In the genomic region with DNA sequence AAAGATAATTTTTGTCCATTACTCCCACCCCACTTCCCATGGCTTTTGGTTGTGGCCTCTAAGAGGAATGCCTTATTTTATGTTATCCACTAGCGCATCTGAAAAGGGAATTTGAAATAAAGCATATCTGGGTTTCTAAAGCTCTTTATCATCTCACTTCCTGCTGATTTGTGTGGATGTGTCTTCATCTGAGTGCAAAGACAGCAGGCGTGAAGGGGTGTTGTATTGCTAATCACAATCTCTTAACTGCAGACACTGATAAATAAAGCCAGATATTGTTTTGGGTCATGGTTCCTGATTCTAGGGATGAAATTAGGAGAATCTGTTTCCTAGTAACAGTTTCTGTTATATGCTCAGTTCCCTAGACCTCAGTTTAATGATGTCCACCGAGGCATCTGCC, we compare ENCODE assay signal across 35 cellular contexts.
"Had no signal": no experiment of that assay in that cellular context is flagged by ENCODE, and none has a peak within 500 bp of the region (broad histone marks: within the 10 kb centered on the region; RNA-seq: fewer than 3 reads in every experiment).

No MANE protein-coding gene starts in this region.

- H3K4me3 Mint-ChIP-seq: activated B cell treated with CpG ODN at 0.5 μM for 24 hours; activated CD4-positive, alpha-beta memory T cell treated with anti-CD3 and anti-CD28 coated beads for 36 hours; activated CD4-positive, alpha-beta T cell treated with anti-CD3 and anti-CD28 coated beads, Interleukin-2, amount 10 ng/mL, durations not matched to agents 24 days and 14 days; activated CD8-positive, alpha-beta T cell treated with anti-CD3 and anti-CD28 coated beads for 36 hours; activated naive CD4-positive, alpha-beta T cell treated with anti-CD3 and anti-CD28 coated beads for 36 hours; activated naive CD8-positive, alpha-beta T cell treated with anti-CD3 and anti-CD28 coated beads for 36 hours; activated T-cell treated with anti-CD3 and anti-CD28 coated beads, Interleukin-2, amount 50 U/mL, for 4 hours; activated T-cell treated with anti-CD3 and anti-CD28 coated beads, Interleukin-2, amount 50 U/mL, for 72 hours; activated T-helper 1 cell treated with anti-CD3 and anti-CD28 coated beads, Interleukin-12 subunit alpha, Interleukin-12 subunit beta, Interleukin-2, Interleukin-4 antibody, amounts not matched to agents 30 ng/mL and 10 ng/mL and 1 ng/mL, durations not matched to agents 14 hours and 24 hours and 36 hours; activated T-helper 17 cell treated with anti-CD3 and anti-CD28 coated beads, Interleukin-2, amount 50 U/mL, for 72 hours; T-helper 1 cell treated with Interleukin-12 subunit alpha and Interleukin-12 subunit beta and Interleukin-4 antibody, amounts not matched to agents 30 μg/mL and 1 μg/mL, for 36 hours; T-helper 2 cell treated with Interferon-gamma antibody and Interleukin-4, amounts not matched to agents 5 μg/mL and 100 μg/mL, for 36 hours had no signal

- H3K9me3 Mint-ChIP-seq: activated B cell treated with CpG ODN at 0.5 μM for 24 hours; activated CD4-positive, alpha-beta T cell treated with anti-CD3 and anti-CD28 coated beads, Interleukin-2, amount 10 ng/mL, durations not matched to agents 24 days and 14 days; activated naive CD8-positive, alpha-beta T cell treated with anti-CD3 and anti-CD28 coated beads for 36 hours; activated T-helper 1 cell treated with anti-CD3 and anti-CD28 coated beads, Interleukin-12 subunit alpha, Interleukin-12 subunit beta, Interleukin-2, Interleukin-4 antibody, amounts not matched to agents 30 ng/mL and 10 ng/mL and 1 ng/mL, durations not matched to agents 14 hours and 24 hours and 36 hours had no signal

- H3K27me3 Mint-ChIP-seq: activated B cell treated with CpG ODN at 0.5 μM for 24 hours; activated CD4-positive, alpha-beta memory T cell treated with anti-CD3 and anti-CD28 coated beads for 36 hours; activated CD4-positive, alpha-beta T cell treated with anti-CD3 and anti-CD28 coated beads, Interleukin-2, amount 10 ng/mL, durations not matched to agents 24 days and 14 days; activated CD8-positive, alpha-beta T cell treated with anti-CD3 and anti-CD28 coated beads for 36 hours; activated naive CD8-positive, alpha-beta T cell treated with anti-CD3 and anti-CD28 coated beads for 36 hours; activated T-helper 17 cell treated with anti-CD3 and anti-CD28 coated beads, Interleukin-2, amount 50 U/mL, for 72 hours had no signal

- H3K4me1 ChIP-seq: adrenal gland, body of pancreas, breast epithelium had no signal

- H3K27me3 ChIP-seq: adrenal gland, body of pancreas, brain microvascular endothelial cell, breast epithelium had no signal

- H3K36me3 Mint-ChIP-seq: activated CD4-positive, alpha-beta memory T cell treated with anti-CD3 and anti-CD28 coated beads for 36 hours; activated naive CD4-positive, alpha-beta T cell treated with anti-CD3 and anti-CD28 coated beads, Interleukin-2, amount 50 U/mL, for 72 hours; activated naive CD8-positive, alpha-beta T cell treated with anti-CD3 and anti-CD28 coated beads for 36 hours had no signal

- H3K36me3 ChIP-seq: adrenal gland, brain microvascular endothelial cell, breast epithelium had no signal

- ATAC-seq: activated CD8-positive, alpha-beta T cell treated with anti-CD3 and anti-CD28 coated beads for 36 hours; activated naive CD4-positive, alpha-beta T cell treated with anti-CD3 and anti-CD28 coated beads, Interleukin-2, amount 50 U/mL, for 72 hours; activated T-cell treated with anti-CD3 and anti-CD28 coated beads, Interleukin-2, amount 50 U/mL, for 4 hours; activated T-cell treated with anti-CD3 and anti-CD28 coated beads, Interleukin-2, amount 50 U/mL, for 72 hours; activated T-helper 17 cell treated with anti-CD3 and anti-CD28 coated beads, Interleukin-2, amount 50 U/mL, for 72 hours; body of pancreas had no signal

- H3K27ac Mint-ChIP-seq: activated B cell treated with CpG ODN at 0.5 μM for 24 hours; activated CD4-positive, alpha-beta memory T cell treated with anti-CD3 and anti-CD28 coated beads for 36 hours; activated CD4-positive, alpha-beta T cell treated with anti-CD3 and anti-CD28 coated beads, Interleukin-2, amount 10 ng/mL, durations not matched to agents 24 days and 14 days; activated CD8-positive, alpha-beta T cell treated with anti-CD3 and anti-CD28 coated beads for 36 hours; activated naive CD4-positive, alpha-beta T cell treated with anti-CD3 and anti-CD28 coated beads for 36 hours; activated naive CD4-positive, alpha-beta T cell treated with anti-CD3 and anti-CD28 coated beads, Interleukin-2, amount 50 U/mL, for 72 hours; activated naive CD8-positive, alpha-beta T cell treated with anti-CD3 and anti-CD28 coated beads for 36 hours; activated T-cell treated with anti-CD3 and anti-CD28 coated beads, Interleukin-2, amount 50 U/mL, for 72 hours; activated T-helper 1 cell treated with anti-CD3 and anti-CD28 coated beads, Interleukin-12 subunit alpha, Interleukin-12 subunit beta, Interleukin-2, Interleukin-4 antibody, amounts not matched to agents 30 ng/mL and 10 ng/mL and 1 ng/mL, durations not matched to agents 14 hours and 24 hours and 36 hours; activated T-helper 17 cell treated with anti-CD3 and anti-CD28 coated beads, Interleukin-2, amount 50 U/mL, for 72 hours; T-helper 1 cell treated with Interleukin-12 subunit alpha and Interleukin-12 subunit beta and Interleukin-4 antibody, amounts not matched to agents 30 μg/mL and 1 μg/mL, for 36 hours; T-helper 2 cell treated with Interferon-gamma antibody and Interleukin-4, amounts not matched to agents 5 μg/mL and 100 μg/mL, for 36 hours had no signal

- H3K4me3 ChIP-seq: adrenal gland, body of pancreas, breast epithelium had no signal

- H3K9me3 ChIP-seq: adrenal gland, body of pancreas, breast epithelium had no signal

- H3K4me1 Mint-ChIP-seq: activated B cell treated with CpG ODN at 0.5 μM for 24 hours; activated CD4-positive, alpha-beta T cell treated with anti-CD3 and anti-CD28 coated beads, Interleukin-2, amount 10 ng/mL, durations not matched to agents 24 days and 14 days; activated naive CD8-positive, alpha-beta T cell treated with anti-CD3 and anti-CD28 coated beads for 36 hours; activated T-helper 17 cell treated with anti-CD3 and anti-CD28 coated beads, Interleukin-2, amount 50 U/mL, for 72 hours had no signal

- DNase-seq: activated B cell treated with CpG ODN at 0.5 μM for 24 hours; activated CD4-positive, alpha-beta memory T cell treated with anti-CD3 and anti-CD28 coated beads for 36 hours; activated CD4-positive, alpha-beta T cell treated with anti-CD3 and anti-CD28 coated beads for 4 hours; activated CD4-positive, alpha-beta T cell treated with anti-CD3 and anti-CD28 coated beads, Interleukin-2, amount 10 ng/mL, durations not matched to agents 24 days and 14 days; activated CD4-positive, alpha-beta T cell treated with anti-CD3 and anti-CD28 coated beads, Interleukin-2, amount 50 U/mL, for 1 hour; activated CD4-positive, alpha-beta T cell treated with anti-CD3 and anti-CD28 coated beads, Interleukin-2, amount 50 U/mL, for 4 hours; activated CD4-positive, CD25-positive, alpha-beta regulatory T cell treated with anti-CD3 and anti-CD28 coated beads, Interleukin-2, amount 50 U/mL, for 72 hours; activated CD8-positive, alpha-beta memory T cell treated with anti-CD3 and anti-CD28 coated beads, Interleukin-2, amount 50 U/mL, for 4 hours; activated CD8-positive, alpha-beta T cell treated with anti-CD3 and anti-CD28 coated beads for 36 hours; activated effector memory CD4-positive, alpha-beta T cell treated with anti-CD3 and anti-CD28 coated beads, Interleukin-2, amount 50 U/mL, for 16 hours; activated gamma-delta T cell treated with Interleukin-2 at 50 U/mL for 16 hours; activated naive CD4-positive, alpha-beta T cell; activated naive CD4-positive, alpha-beta T cell treated with anti-CD3 and anti-CD28 coated beads for 36 hours; activated naive CD4-positive, alpha-beta T cell treated with anti-CD3 and anti-CD28 coated beads, Interleukin-2, amount 50 U/mL, for 16 hours; activated naive CD8-positive, alpha-beta T cell treated with anti-CD3 and anti-CD28 coated beads for 36 hours; activated T-cell treated with anti-CD3 and anti-CD28 coated beads for 4 hours; activated T-cell treated with anti-CD3 and anti-CD28 coated beads, Interleukin-2, amount 50 U/mL, for 1 hour; activated T-cell treated with anti-CD3 and anti-CD28 coated beads, Interleukin-2, amount 50 U/mL, for 4 hours; activated T-cell treated with anti-CD3 and anti-CD28 coated beads, Interleukin-2, amount 50 U/mL, for 72 hours; adrenal gland; amniotic stem cell; aorta; body of pancreas; brain microvascular endothelial cell; central memory CD4-positive, alpha-beta T cell; T-helper 1 cell; T-helper 2 cell; T-helper 9 cell had no signal

- H3K27ac ChIP-seq: adrenal gland, body of pancreas, brain microvascular endothelial cell, breast epithelium, VCaP had no signal
